Comparison of ENCODE assay signal across 1 cellular context in the genomic region with DNA sequence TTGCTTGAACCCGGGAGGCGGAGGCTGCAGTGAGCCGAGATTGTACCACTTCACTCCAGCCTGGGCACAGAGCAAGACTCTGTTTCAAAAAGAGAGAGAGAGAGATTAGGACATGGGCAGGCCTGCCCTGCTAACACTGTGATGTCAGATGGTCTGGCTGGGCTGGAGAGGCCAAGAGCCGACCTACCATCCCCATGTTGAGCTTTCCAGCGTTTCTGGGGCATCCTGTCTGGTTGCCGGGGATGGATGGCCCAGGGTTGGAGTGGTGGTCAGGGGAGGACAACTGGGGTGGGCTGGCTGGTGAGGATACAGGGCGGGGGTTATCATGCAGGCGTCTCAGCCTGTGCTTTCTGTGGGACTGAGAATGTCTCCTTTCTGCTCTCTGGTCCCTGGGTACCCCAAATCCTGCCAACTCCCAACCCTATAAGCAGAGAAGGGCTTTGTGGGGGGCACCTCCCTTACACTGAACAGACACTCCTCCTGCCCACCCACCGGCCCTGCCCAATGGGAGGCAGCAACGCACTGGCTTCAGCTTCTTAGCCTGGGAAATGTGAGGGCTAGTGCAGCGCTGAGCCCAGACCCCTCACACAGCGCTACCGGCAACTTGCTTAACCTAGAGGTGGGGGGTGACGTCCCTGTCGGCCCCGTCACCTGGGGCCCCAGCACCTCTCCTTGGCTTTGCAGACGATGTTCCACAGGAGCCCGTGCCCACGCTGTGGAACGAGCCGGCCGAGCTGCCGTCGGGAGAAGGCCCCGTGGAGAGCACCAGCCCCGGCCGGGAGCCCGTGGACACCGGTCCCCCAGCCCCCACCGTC.
TF ChIP-seq lines count a peak whose summit lies in the region.

No MANE protein-coding gene starts in this region.

TF ChIP-seq in HepG2, 621 proteins besides CTCF, POLR2A, EP300 and RAD21 (continued from another document and continues in another):
- TF ChIP-seq, protein P1, sequence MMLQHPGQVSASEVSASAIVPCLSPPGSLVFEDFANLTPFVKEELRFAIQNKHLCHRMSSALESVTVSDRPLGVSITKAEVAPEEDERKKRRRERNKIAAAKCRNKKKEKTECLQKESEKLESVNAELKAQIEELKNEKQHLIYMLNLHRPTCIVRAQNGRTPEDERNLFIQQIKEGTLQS (CRISPR knock-in tag; IDR thresholded peaks at IDR 0.05), result no peak
- TF ChIP-seq NBN (conservative IDR thresholded peaks at IDR 0.05) (no peak), SAFB2 (CRISPR knock-in tag; IDR thresholded peaks at IDR 0.05; ENCODE audit: borderline replicate concordance, low read depth) (no peak), NFYB (CRISPR knock-in tag; IDR thresholded peaks at IDR 0.05) (no peak), NPAS2 (CRISPR knock-in tag; IDR thresholded peaks at IDR 0.05; ENCODE audit: borderline replicate concordance) (no peak), RFXAP (CRISPR knock-in tag; IDR thresholded peaks at IDR 0.05; ENCODE audit: borderline replicate concordance) (no peak), ISX (CRISPR knock-in tag; conservative IDR thresholded peaks at IDR 0.05) (no peak), PHF21A (CRISPR knock-in tag; IDR thresholded peaks at IDR 0.05) (no peak), ESRRA (CRISPR knock-in tag; IDR thresholded peaks at IDR 0.05; ENCODE audit: low read depth) (peak; percentile 19; the same call in 1 of the 2 replicates), DNMT1 (CRISPR knock-in tag; IDR thresholded peaks at IDR 0.05) (no peak), KMT2B (CRISPR knock-in tag; IDR thresholded peaks at IDR 0.05) (no peak), ZNF678 (CRISPR knock-in tag; IDR thresholded peaks at IDR 0.05) (peak; percentile 54; the same call in 1 of the 2 replicates), ZNF788 (CRISPR knock-in tag; IDR thresholded peaks at IDR 0.05; ENCODE audit: borderline replicate concordance) (no peak; the same call in 1 of the 2 replicates), ZNF12 (CRISPR knock-in tag; IDR thresholded peaks at IDR 0.05) (no peak), ZNF446 (CRISPR knock-in tag; IDR thresholded peaks at IDR 0.05) (no peak), POGZ (CRISPR knock-in tag; IDR thresholded peaks at IDR 0.05) (0 out of 2 replicates have a peak, but pooled peaks have one; percentile 20), ZNF780A (CRISPR knock-in tag; IDR thresholded peaks at IDR 0.05) (no peak), MTF1 (CRISPR knock-in tag; IDR thresholded peaks at IDR 0.05) (no peak), ZNF17 (CRISPR knock-in tag; IDR thresholded peaks at IDR 0.05) (0 out of 2 replicates have a peak, but pooled peaks have one; percentile 69), ZEB1 (IDR thresholded peaks at IDR 0.05; ENCODE audit: insufficient replicate concordance, low read depth) (no peak), ZC3H13 (CRISPR knock-in tag; IDR thresholded peaks at IDR 0.05) (0 out of 2 replicates have a peak, but pooled peaks have one; percentile 46), U2AF2 (IDR thresholded peaks at IDR 0.05; ENCODE audit: low read depth, low read length) (no peak), ZNF569 (CRISPR knock-in tag; IDR thresholded peaks at IDR 0.05; ENCODE audit: borderline replicate concordance) (no peak), ZNF34 (CRISPR knock-in tag; IDR thresholded peaks at IDR 0.05; ENCODE audit: borderline replicate concordance) (0 out of 2 replicates have a peak, but pooled peaks have one; percentile 73), ZNF616 (CRISPR knock-in tag; IDR thresholded peaks at IDR 0.05; ENCODE audit: low read depth) (no peak), SRSF1 (optimal IDR thresholded peaks at IDR 0.05; ENCODE audit: low read depth, low read length) (peak; percentile 54), ZNF567 (CRISPR knock-in tag; IDR thresholded peaks at IDR 0.05; ENCODE audit: borderline replicate concordance) (no peak), PAX8 (CRISPR knock-in tag; IDR thresholded peaks at IDR 0.05; ENCODE audit: borderline replicate concordance) (no peak), SAP130 (CRISPR knock-in tag; IDR thresholded peaks at IDR 0.05; ENCODE audit: low read depth) (peak; percentile 24; the same call in 1 of the 2 replicates), ARNT2 (CRISPR knock-in tag; IDR thresholded peaks at IDR 0.05; ENCODE audit: low read depth) (no peak), ZNF850 (CRISPR knock-in tag; conservative IDR thresholded peaks at IDR 0.05) (no peak), ZNF354B (CRISPR knock-in tag; IDR thresholded peaks at IDR 0.05) (no peak), FOSL2 (CRISPR knock-in tag; IDR thresholded peaks at IDR 0.05) (no peak)
- TF ChIP-seq, protein P2, sequence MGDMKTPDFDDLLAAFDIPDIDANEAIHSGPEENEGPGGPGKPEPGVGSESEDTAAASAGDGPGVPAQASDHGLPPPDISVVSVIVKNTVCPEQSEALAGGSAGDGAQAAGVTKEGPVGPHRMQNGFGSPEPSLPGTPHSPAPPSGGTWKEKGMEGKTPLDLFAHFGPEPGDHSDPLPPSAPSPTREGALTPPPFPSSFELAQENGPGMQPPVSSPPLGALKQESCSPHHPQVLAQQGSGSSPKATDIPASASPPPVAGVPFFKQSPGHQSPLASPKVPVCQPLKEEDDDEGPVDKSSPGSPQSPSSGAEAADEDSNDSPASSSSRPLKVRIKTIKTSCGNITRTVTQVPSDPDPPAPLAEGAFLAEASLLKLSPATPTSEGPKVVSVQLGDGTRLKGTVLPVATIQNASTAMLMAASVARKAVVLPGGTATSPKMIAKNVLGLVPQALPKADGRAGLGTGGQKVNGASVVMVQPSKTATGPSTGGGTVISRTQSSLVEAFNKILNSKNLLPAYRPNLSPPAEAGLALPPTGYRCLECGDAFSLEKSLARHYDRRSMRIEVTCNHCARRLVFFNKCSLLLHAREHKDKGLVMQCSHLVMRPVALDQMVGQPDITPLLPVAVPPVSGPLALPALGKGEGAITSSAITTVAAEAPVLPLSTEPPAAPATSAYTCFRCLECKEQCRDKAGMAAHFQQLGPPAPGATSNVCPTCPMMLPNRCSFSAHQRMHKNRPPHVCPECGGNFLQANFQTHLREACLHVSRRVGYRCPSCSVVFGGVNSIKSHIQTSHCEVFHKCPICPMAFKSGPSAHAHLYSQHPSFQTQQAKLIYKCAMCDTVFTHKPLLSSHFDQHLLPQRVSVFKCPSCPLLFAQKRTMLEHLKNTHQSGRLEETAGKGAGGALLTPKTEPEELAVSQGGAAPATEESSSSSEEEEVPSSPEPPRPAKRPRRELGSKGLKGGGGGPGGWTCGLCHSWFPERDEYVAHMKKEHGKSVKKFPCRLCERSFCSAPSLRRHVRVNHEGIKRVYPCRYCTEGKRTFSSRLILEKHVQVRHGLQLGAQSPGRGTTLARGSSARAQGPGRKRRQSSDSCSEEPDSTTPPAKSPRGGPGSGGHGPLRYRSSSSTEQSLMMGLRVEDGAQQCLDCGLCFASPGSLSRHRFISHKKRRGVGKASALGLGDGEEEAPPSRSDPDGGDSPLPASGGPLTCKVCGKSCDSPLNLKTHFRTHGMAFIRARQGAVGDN (CRISPR knock-in tag; IDR thresholded peaks at IDR 0.05), result peak; percentile 59
- TF ChIP-seq, protein P3, sequence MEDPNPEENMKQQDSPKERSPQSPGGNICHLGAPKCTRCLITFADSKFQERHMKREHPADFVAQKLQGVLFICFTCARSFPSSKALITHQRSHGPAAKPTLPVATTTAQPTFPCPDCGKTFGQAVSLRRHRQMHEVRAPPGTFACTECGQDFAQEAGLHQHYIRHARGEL (CRISPR knock-in tag; IDR thresholded peaks at IDR 0.05), result 0 out of 2 replicates have a peak, but pooled peaks have one; percentile 28
- TF ChIP-seq, protein P4, sequence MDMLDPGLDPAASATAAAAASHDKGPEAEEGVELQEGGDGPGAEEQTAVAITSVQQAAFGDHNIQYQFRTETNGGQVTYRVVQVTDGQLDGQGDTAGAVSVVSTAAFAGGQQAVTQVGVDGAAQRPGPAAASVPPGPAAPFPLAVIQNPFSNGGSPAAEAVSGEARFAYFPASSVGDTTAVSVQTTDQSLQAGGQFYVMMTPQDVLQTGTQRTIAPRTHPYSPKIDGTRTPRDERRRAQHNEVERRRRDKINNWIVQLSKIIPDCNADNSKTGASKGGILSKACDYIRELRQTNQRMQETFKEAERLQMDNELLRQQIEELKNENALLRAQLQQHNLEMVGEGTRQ (IDR thresholded peaks at IDR 0.05; ENCODE audit: low read depth, low read length), result no peak
- TF ChIP-seq, protein P4 (CRISPR knock-in tag; IDR thresholded peaks at IDR 0.05; ENCODE audit: borderline replicate concordance), result no peak
- TF ChIP-seq, protein P5, sequence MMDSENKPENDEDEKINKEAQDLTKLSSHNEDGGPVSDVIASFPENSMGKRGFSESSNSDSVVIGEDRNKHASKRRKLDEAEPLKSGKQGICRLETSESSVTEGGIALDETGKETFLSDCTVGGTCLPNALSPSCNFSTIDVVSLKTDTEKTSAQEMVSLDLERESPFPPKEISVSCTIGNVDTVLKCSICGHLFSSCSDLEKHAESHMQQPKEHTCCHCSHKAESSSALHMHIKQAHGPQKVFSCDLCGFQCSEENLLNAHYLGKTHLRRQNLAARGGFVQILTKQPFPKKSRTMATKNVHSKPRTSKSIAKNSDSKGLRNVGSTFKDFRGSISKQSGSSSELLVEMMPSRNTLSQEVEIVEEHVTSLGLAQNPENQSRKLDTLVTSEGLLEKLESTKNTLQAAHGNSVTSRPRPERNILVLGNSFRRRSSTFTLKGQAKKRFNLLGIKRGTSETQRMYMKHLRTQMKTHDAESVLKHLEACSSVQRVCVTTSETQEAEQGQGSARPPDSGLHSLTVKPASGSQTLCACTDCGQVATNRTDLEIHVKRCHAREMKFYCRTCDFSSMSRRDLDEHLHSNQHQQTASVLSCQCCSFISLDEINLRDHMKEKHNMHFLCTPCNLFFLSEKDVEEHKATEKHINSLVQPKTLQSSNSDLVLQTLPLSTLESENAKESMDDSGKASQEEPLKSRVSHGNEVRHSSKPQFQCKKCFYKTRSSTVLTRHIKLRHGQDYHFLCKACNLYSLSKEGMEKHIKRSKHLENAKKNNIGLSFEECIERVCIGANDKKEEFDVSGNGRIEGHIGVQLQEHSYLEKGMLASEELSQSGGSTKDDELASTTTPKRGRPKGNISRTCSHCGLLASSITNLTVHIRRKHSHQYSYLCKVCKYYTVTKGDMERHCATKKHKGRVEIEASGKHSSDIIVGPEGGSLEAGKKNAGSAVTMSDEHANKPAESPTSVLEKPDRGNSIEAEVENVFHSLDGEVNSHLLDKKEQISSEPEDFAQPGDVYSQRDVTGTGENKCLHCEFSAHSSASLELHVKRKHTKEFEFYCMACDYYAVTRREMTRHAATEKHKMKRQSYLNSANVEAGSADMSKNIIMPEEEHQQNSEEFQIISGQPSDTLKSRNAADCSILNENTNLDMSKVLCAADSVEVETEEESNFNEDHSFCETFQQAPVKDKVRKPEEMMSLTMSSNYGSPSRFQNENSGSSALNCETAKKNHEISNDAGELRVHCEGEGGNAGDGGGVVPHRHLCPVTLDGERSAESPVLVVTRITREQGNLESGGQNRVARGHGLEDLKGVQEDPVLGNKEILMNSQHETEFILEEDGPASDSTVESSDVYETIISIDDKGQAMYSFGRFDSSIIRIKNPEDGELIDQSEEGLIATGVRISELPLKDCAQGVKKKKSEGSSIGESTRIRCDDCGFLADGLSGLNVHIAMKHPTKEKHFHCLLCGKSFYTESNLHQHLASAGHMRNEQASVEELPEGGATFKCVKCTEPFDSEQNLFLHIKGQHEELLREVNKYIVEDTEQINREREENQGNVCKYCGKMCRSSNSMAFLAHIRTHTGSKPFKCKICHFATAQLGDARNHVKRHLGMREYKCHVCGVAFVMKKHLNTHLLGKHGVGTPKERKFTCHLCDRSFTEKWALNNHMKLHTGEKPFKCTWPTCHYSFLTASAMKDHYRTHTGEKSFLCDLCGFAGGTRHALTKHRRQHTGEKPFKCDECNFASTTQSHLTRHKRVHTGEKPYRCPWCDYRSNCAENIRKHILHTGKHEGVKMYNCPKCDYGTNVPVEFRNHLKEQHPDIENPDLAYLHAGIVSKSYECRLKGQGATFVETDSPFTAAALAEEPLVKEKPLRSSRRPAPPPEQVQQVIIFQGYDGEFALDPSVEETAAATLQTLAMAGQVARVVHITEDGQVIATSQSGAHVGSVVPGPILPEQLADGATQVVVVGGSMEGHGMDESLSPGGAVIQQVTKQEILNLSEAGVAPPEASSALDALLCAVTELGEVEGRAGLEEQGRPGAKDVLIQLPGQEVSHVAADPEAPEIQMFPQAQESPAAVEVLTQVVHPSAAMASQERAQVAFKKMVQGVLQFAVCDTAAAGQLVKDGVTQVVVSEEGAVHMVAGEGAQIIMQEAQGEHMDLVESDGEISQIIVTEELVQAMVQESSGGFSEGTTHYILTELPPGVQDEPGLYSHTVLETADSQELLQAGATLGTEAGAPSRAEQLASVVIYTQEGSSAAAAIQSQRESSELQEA (CRISPR knock-in tag; IDR thresholded peaks at IDR 0.05; ENCODE audit: not compliant biosample characterization), result no peak
